ENCODE assay signal across 15 cellular contexts in genomic region chr2:196591004-196591403, GRCh38. TPM values are rescaled to one million over a fixed set of nuclear protein-coding genes. Genes with fewer than 3 reads are reported as not detected.
DNase-seq lines count a peak whose midpoint lies in the region; ATAC-seq and TF ChIP-seq lines count a peak whose summit lies in the region.
"Had no signal": no experiment of that assay in that cellular context is flagged by ENCODE, and none has a peak within 500 bp of the region (broad histone marks: within the 10 kb centered on the region; RNA-seq: fewer than 3 reads in every experiment).

No MANE protein-coding gene starts in this region.

- in situ Hi-C loops in brain microvascular endothelial cell (cut with HindIII; ENCODE audit: low pct_ligation_motif_present, low sequenced_read_pairs), result no loop called here

- CTCF ChIA-PET in PC-3 (lab: Charles Lee), result no interaction called here

- TF ChIP-seq CTCF in PC-3 (conservative IDR thresholded peaks at IDR 0.05; ENCODE audit: low read depth, low read length) (no peak), brain microvascular endothelial cell (IDR thresholded peaks at IDR 0.05; ENCODE audit: low read depth, low read length, missing control alignments) (no peak)

- H4K20me1 ChIP-seq in PC-3 (ENCODE audit: low read length), result no peaks in the 10 kb centered on the region

- no peak overlapping the region for H2AFZ ChIP-seq in PC-3 (ENCODE audit: low read length)
- H2AFZ ChIP-seq: PC-9 had no signal

- BruUV-seq in PC-3 (replicated peaks; lab: Mats Ljungman, UMichigan), result no TSS peak

- peak overlapping the region; percentile 86 for H3K27ac ChIP-seq in angular gyrus (ENCODE audit: low read depth, low read length)
- no peak overlapping the region for H3K27ac ChIP-seq in PC-3 (ENCODE audit: low read length)
- no peak overlapping the region for H3K27ac ChIP-seq in brain microvascular endothelial cell
- H3K27ac ChIP-seq: KMS-11, PC-9 had no signal

- H3K9ac ChIP-seq in PC-3 (ENCODE audit: low read length), result no peak overlapping the region
- H3K9ac ChIP-seq: KMS-11, SK-N-SH had no signal

- DNase-seq in NCI-H69 (lab: John Stamatoyannopoulos, UW) (peak; percentile 58), medulla oblongata (ENCODE audit: extremely low spot score) (peak; percentile 14), pons (ENCODE audit: low spot score) (peak; percentile 31), PC-3 (no peak), brain microvascular endothelial cell (no peak), COLO668 (lab: John Stamatoyannopoulos, UW; ENCODE audit: unreplicated experiment) (no peak)
- DNase-seq: BE2C; CD4-positive, alpha-beta memory T cell; MG63; NCI-H187 had no signal

- ATAC-seq in PC-3, result no peak
- ATAC-seq: Right ventricle myocardium inferior had no signal

- H3K4me3 ChIP-seq in PC-3 (ENCODE audit: low read length) (no peak overlapping the region), brain microvascular endothelial cell (ENCODE audit: low read depth, low read length) (no peak overlapping the region)
- H3K4me3 ChIP-seq: MG63, PC-9 had no signal

- H3K27me3 ChIP-seq in PC-3 (ENCODE audit: low read length) (peaks cover 6% of the 10 kb centered on the region), brain microvascular endothelial cell (replicated peaks) (no peaks in the 10 kb centered on the region)
- H3K27me3 ChIP-seq: BE2C, MG63 had no signal

- H3K36me3 ChIP-seq in PC-3 (ENCODE audit: low read depth, low read length) (no peaks in the 10 kb centered on the region), brain microvascular endothelial cell (replicated peaks) (no peaks in the 10 kb centered on the region)
- H3K36me3 ChIP-seq: BE2C, MG63 had no signal

- no peaks in the 10 kb centered on the region for H3K79me2 ChIP-seq in PC-3 (ENCODE audit: low read length)

- intact Hi-C loops in PC-3 (cut with micrococcal nuclease), result loop anchor here (10.0 kb wide), 1 partner anchor 164 kb away; no protein-coding TSS in a partner anchor

- POLR2A ChIA-PET in PC-3 (lab: Charles Lee; ENCODE audit: unreplicated experiment), result no interaction called here

- H3K4me2 ChIP-seq in PC-3 (ENCODE audit: low read length), result no peak overlapping the region
- H3K4me2 ChIP-seq: PC-9 had no signal

- H3K9me3 ChIP-seq in PC-3 (ENCODE audit: low read length), result no peaks in the 10 kb centered on the region
- H3K9me3 ChIP-seq: BE2C, MG63, SK-N-SH had no signal

- peaks cover 19% of the 10 kb centered on the region for H3K4me1 ChIP-seq in PC-3 (ENCODE audit: insufficient read depth, low read length)
- H3K4me1 ChIP-seq: BE2C had no signal

- no peaks in the 10 kb centered on the region for H3K9me2 ChIP-seq in PC-3 (replicated peaks; ENCODE audit: low read length)
- H3K9me2 ChIP-seq: SK-N-SH had no signal

- H3F3A ChIP-seq in PC-3 (ENCODE audit: low read length, unreplicated experiment), result no peaks in the 10 kb centered on the region

RNA-seq across cellular contexts. Expression of gene HECW2, which starts 2.4 kb away (rescaled TPM):
- total RNA-seq in PC-3 (2014; rRNA removed), result 1.6 and 2.7 TPM in 2 replicates

RNA-seq across cellular contexts. Expression of gene CCDC150, which starts 48.5 kb away (rescaled TPM):
- total RNA-seq in PC-3 (2014; rRNA removed), result 13.1 and 15.6 TPM in 2 replicates

Comparison
In these comparisons a context has a peak if more than half of its experiments do, and no peak if none do; other contexts are left out.
1. DNase-seq: peak in NCI-H69 (single experiment), medulla oblongata (single experiment) and pons (single experiment); none in PC-3 (single experiment), brain microvascular endothelial cell (single experiment) and COLO668 (single experiment).